ENCODE assay signal across 9 cellular contexts in the genomic region with DNA sequence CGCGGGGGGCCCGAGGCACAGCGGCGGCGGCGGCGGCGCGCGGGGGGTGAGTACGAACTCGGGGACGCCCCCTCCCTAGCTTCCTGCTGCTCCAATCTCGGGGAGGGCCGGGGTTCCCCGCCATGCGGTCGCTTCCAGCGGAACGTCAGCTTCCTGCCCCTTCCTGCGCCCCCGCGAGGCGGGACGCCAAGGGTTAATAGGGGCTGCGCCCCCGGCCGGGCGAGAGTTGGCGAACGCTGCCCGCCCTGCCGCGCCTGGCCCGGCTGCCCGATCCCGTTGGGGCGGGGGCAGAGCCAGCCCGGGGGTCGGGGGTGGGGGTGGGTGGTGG. TPM values are rescaled to one million over a fixed set of nuclear protein-coding genes. Genes with fewer than 3 reads are reported as not detected.
A peak's percentile ranks its signal among the peaks of the same experiment; 100 is the strongest.
DNase-seq lines count a peak whose midpoint lies in the region; ATAC-seq and TF ChIP-seq lines count a peak whose summit lies in the region.
"Had no signal": no experiment of that assay in that cellular context is flagged by ENCODE, and none has a peak within 500 bp of the region (broad histone marks: within the 10 kb centered on the region; RNA-seq: fewer than 3 reads in every experiment).

No MANE protein-coding gene starts in this region.

- H3K79me2 ChIP-seq in PC-3 (ENCODE audit: low read length): no peaks in the 10 kb centered on the region

- H3K9ac ChIP-seq in PC-3 (ENCODE audit: low read length): no peak overlapping the region

- BruUV-seq in PC-3 (replicated peaks; lab: Mats Ljungman, UMichigan): no TSS peak

- no peaks in the 10 kb centered on the region for H3K9me2 ChIP-seq in PC-3 (replicated peaks; ENCODE audit: low read length)

- H3K4me3 Mint-ChIP-seq in endothelial cell (ENCODE audit: unreplicated experiment): peak overlapping the region; percentile 98

- H3K4me1 ChIP-seq in PC-3 (ENCODE audit: insufficient read depth, low read length) (peaks cover 10% of the 10 kb centered on the region), neuron (ENCODE audit: insufficient read depth, low read length) (peaks cover 35% of the 10 kb centered on the region)

- no peak overlapping the region for H3K27ac Mint-ChIP-seq in endothelial cell (ENCODE audit: unreplicated experiment)

- peaks cover 12% of the 10 kb centered on the region for H3K27me3 ChIP-seq in BJ (ENCODE audit: control insufficient read depth, insufficient read depth, low read length)
- H3K27me3 ChIP-seq in PC-3 (ENCODE audit: low read length): no peaks in the 10 kb centered on the region
- H3K27me3 ChIP-seq in neuron (ENCODE audit: insufficient read depth, low read length): peaks cover 39% of the 10 kb centered on the region

- H3K4me3 ChIP-seq in BJ (ENCODE audit: low read depth, low read length): peak overlapping the region; percentile 66
- H3K4me3 ChIP-seq in PC-3 (ENCODE audit: low read length): peak overlapping the region; percentile 72; the same call in 1 of the 2 replicates
- H3K4me3 ChIP-seq in neuron (ENCODE audit: low read length): peak overlapping the region; percentile 69
- H3K4me3 ChIP-seq: GM12878 had no signal

- H3K36me3 Mint-ChIP-seq in endothelial cell (ENCODE audit: low read depth, unreplicated experiment): peaks cover 12% of the 10 kb centered on the region

- intact Hi-C loops in PC-3 (cut with micrococcal nuclease): loop anchor here (1.0 to 5.0 kb wide), 3 partner anchors 74 to 135 kb away; no protein-coding TSS in a partner anchor

- ATAC-seq in PC-3 (no peak), GM19452 (IDR thresholded peaks at IDR 0.05; ENCODE audit: unreplicated experiment) (no peak), HG02623 (IDR thresholded peaks at IDR 0.05; ENCODE audit: unreplicated experiment) (no peak)

- peak overlapping the region; percentile 62; the same call in 1 of the 2 replicates for H3K4me2 ChIP-seq in PC-3 (ENCODE audit: low read length)

- CTCF ChIA-PET in BJ (lab: Yijun Ruan, JAX): interaction anchor here (0.8 to 7.9 kb wide), 33 partner anchors 8 to 144 kb away, joined by 3 to 73 read pairs (median 6); no protein-coding TSS in a partner anchor
- CTCF ChIA-PET in PC-3 (lab: Charles Lee): no interaction called here

- H2AFZ ChIP-seq in PC-3 (ENCODE audit: low read length) (no peak overlapping the region), neuron (ENCODE audit: low read depth, low read length) (no peak overlapping the region)

- no peak overlapping the region for H3K27ac ChIP-seq in PC-3 (ENCODE audit: low read length)

- TF ChIP-seq CTCF in BJ (IDR thresholded peaks at IDR 0.05; ENCODE audit: insufficient read depth, low read depth, low read length) (no peak), PC-3 (conservative IDR thresholded peaks at IDR 0.05; ENCODE audit: low read depth, low read length) (no peak), endothelial cell (IDR thresholded peaks at IDR 0.05; ENCODE audit: unreplicated experiment) (no peak)

- POLR2A ChIA-PET in BJ (lab: Charles Lee): no interaction called here
- POLR2A ChIA-PET in PC-3 (lab: Charles Lee; ENCODE audit: unreplicated experiment): no interaction called here

- H4K20me1 ChIP-seq in PC-3 (ENCODE audit: low read length): no peaks in the 10 kb centered on the region

- H3K27me3 Mint-ChIP-seq in endothelial cell (ENCODE audit: unreplicated experiment): peaks cover 25% of the 10 kb centered on the region

- H3K9me3 Mint-ChIP-seq in endothelial cell (ENCODE audit: unreplicated experiment): no peaks in the 10 kb centered on the region

- H3K4me1 Mint-ChIP-seq in endothelial cell (ENCODE audit: unreplicated experiment): peaks cover 31% of the 10 kb centered on the region

- H3K9me3 ChIP-seq in PC-3 (ENCODE audit: low read length): no peaks in the 10 kb centered on the region
- H3K9me3 ChIP-seq in neuron (ENCODE audit: low read length): no peaks in the 10 kb centered on the region

- H3F3A ChIP-seq in PC-3 (ENCODE audit: low read length, unreplicated experiment): no peaks in the 10 kb centered on the region

- H3K36me3 ChIP-seq in BJ (ENCODE audit: control insufficient read depth, insufficient read depth, low read length) (0 out of 2 replicates have a peak, but pooled peaks cover 1% of the 10 kb centered on the region), PC-3 (ENCODE audit: low read depth, low read length) (no peaks in the 10 kb centered on the region), neuron (ENCODE audit: insufficient read depth, low read length) (no peaks in the 10 kb centered on the region)

- no peak for DNase-seq in BJ (ENCODE audit: low read depth)
- DNase-seq in PC-3: no peak
- peak; percentile 30 for DNase-seq in endothelial cell (ENCODE audit: low spot score)
- DNase-seq in stimulated activated naive CD4-positive, alpha-beta T cell (lab: John Stamatoyannopoulos, UW): no peak
- DNase-seq in cortex of kidney (lab: John Stamatoyannopoulos, UW): no peak

RNA-seq across cellular contexts. Expression of a gene that starts 0.6 kb away (rescaled TPM):
- 11.6 and 16.6 TPM in 2 replicates for polyA plus RNA-seq in BJ (2011; rRNA removed)
- polyA minus RNA-seq in BJ (2011; rRNA and poly(A)+ RNA removed): 14.0 and 14.3 TPM in 2 replicates
- 4.3 and 11.4 TPM in 2 replicates for total RNA-seq in PC-3 (2014; rRNA removed)
- total RNA-seq in endothelial cell (ENCODE audit: unreplicated experiment): 61.4 TPM
- polyA plus RNA-seq: GM12878 had no signal

RNA-seq across cellular contexts. Expression of a gene that starts 56.8 kb away (rescaled TPM):
- polyA plus RNA-seq in BJ (2011; rRNA removed): 0.07 TPM in 2 replicates
- not detected in 2 replicates for polyA minus RNA-seq in BJ (2011; rRNA and poly(A)+ RNA removed)
- total RNA-seq in PC-3 (2014; rRNA removed): 4.4 and 6.3 TPM in 2 replicates
- total RNA-seq in endothelial cell (ENCODE audit: unreplicated experiment): 0.26 TPM
- total RNA-seq: GM12878 had no signal
- polyA plus RNA-seq: GM12878 had no signal
